15 cellular contexts compared by ENCODE assay signal in the genomic region with DNA sequence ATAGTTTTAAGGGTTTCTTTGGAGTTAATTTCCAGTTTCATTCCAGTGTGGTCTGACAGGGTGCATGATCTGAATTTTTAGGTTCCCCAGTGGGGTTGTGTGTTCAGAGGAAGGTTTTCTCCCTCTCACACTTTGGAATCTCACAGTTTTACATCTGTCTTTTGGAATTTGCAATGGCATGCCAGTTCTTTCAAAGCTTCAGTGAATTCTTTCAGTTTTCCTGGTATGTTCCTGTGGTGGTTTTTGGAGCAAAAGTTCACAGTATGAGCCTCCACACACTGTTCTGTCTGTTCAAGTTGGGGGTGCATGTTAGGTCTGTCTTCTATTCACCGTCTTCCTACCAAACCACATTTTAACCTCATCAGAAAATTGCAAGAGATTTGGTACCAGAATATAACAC.
DNase-seq lines count a peak whose midpoint lies in the region; ATAC-seq, FAIRE-seq and TF ChIP-seq lines count a peak whose summit lies in the region.
"Had no signal": no experiment of that assay in that cellular context is flagged by ENCODE, and none has a peak within 500 bp of the region (broad histone marks: within the 10 kb centered on the region; RNA-seq: fewer than 3 reads in every experiment).

No MANE protein-coding gene starts in this region.

- H3K27me3 ChIP-seq in GM23248 (replicated peaks; ENCODE audit: insufficient read depth) (no peaks in the 10 kb centered on the region), WERI-Rb-1 (ENCODE audit: insufficient read depth, low read depth, severe bottlenecking) (no peaks in the 10 kb centered on the region)

- H2AFZ ChIP-seq in GM23248, result no peak overlapping the region
- H2AFZ ChIP-seq: PC-9 had no signal

- no peaks in the 10 kb centered on the region for H3K36me3 ChIP-seq in GM23248 (ENCODE audit: low read depth)
- H3K36me3 ChIP-seq in WERI-Rb-1, result no peaks in the 10 kb centered on the region

- 52 to 64% methylated on average over 1 of the region's 1 CpG for WGBS in GM23248 (ENCODE audit: low coverage in 1 of 2, low lambda C conversion rate in 2 of 2, missing lambda C conversion rate in 2 of 2), 2 experiments

- FAIRE-seq in D721Med (lab: Jason Lieb, UNC), result no peak

- no peaks in the 10 kb centered on the region for H3F3A ChIP-seq in GM23248 (ENCODE audit: insufficient read depth)

- no peak overlapping the region for H3K27ac ChIP-seq in GM23248
- H3K27ac ChIP-seq in WERI-Rb-1, result no peak overlapping the region
- H3K27ac ChIP-seq: PC-9 had no signal

- H3K9me3 ChIP-seq in GM23248 (ENCODE audit: low read depth), result no peaks in the 10 kb centered on the region
- peaks cover 2% of the 10 kb centered on the region for H3K9me3 ChIP-seq in WERI-Rb-1 (ENCODE audit: severe bottlenecking)

- H3K9ac ChIP-seq in GM23248, result no peak overlapping the region

- H3K79me2 ChIP-seq in GM23248 (ENCODE audit: insufficient read depth), result no peaks in the 10 kb centered on the region

- H3K4me1 ChIP-seq in GM23248 (ENCODE audit: insufficient read depth), result no peaks in the 10 kb centered on the region; the same call in 1 of the 2 replicates

- H4K20me1 ChIP-seq in GM23248 (ENCODE audit: insufficient read depth), result no peaks in the 10 kb centered on the region

- H3K9me2 ChIP-seq in GM23248 (ENCODE audit: insufficient read depth), result no peaks in the 10 kb centered on the region

- in situ Hi-C loops in GM23248 (cut with MboI), result no loop called here

- H3K4me2 ChIP-seq in GM23248 (ENCODE audit: unreplicated experiment), result no peak overlapping the region
- H3K4me2 ChIP-seq: PC-9 had no signal

- DNase-seq in GM23248, result peak; percentile 3
- peak; percentile 73 for DNase-seq in astrocyte of the hippocampus (ENCODE audit: low read depth, low spot score)
- DNase-seq in iris pigment epithelial cell (ENCODE audit: low read depth), result peak; percentile 32
- peak; percentile 27 for DNase-seq in skeletal muscle cell (ENCODE audit: low read depth)
- DNase-seq in WERI-Rb-1, result no peak
- DNase-seq in D721Med (ENCODE audit: insufficient read length, low spot score), result no peak
- no peak for DNase-seq in ureter (ENCODE audit: low spot score)
- DNase-seq: CD8-positive, alpha-beta T cell; KG1; NCI-H1092; NCI-H1694 treated with DMSO at 0.1 percent for 48 hours; NCI-H446 treated with DMSO at 0.1 percent for 48 hours; NCI-H748 treated with DMSO at 0.1 percent for 48 hours; PC-9 had no signal

- no peak for ATAC-seq in GM18517 (IDR thresholded peaks at IDR 0.05; ENCODE audit: unreplicated experiment)
- ATAC-seq: CD8-positive, alpha-beta T cell had no signal

- H3K4me3 ChIP-seq in GM23248 (no peak overlapping the region), skeletal muscle cell (ENCODE audit: low read depth, low read length) (no peak overlapping the region), WERI-Rb-1 (ENCODE audit: low read depth, low read length) (no peak overlapping the region)
- H3K4me3 ChIP-seq: PC-9 had no signal

- TF ChIP-seq CTCF in WERI-Rb-1 (IDR thresholded peaks at IDR 0.05; ENCODE audit: low read depth, low read length), result no peak
- TF ChIP-seq CTCF in D721Med (IDR thresholded peaks at IDR 0.05; ENCODE audit: insufficient read depth, missing control alignments), result no peak

Comparison
In these comparisons a context has a peak if more than half of its experiments do, and no peak if none do; other contexts are left out.
1. DNase-seq: peak in GM23248 (single experiment), astrocyte of the hippocampus (single experiment), iris pigment epithelial cell (single experiment) and skeletal muscle cell (single experiment); none in WERI-Rb-1 (single experiment), D721Med (single experiment) and ureter (single experiment).